Comparison of ENCODE assay signal across 11 cellular contexts in genomic region chr6:137869781-137870180, GRCh38. TPM values are rescaled to one million over a fixed set of nuclear protein-coding genes. Genes with fewer than 3 reads are reported as not detected.
DNase-seq lines count a peak whose midpoint lies in the region; ATAC-seq and TF ChIP-seq lines count a peak whose summit lies in the region.
"Had no signal": no experiment of that assay in that cellular context is flagged by ENCODE, and none has a peak within 500 bp of the region (broad histone marks: within the 10 kb centered on the region; RNA-seq: fewer than 3 reads in every experiment).

No MANE protein-coding gene starts in this region.

- BruUV-seq in Calu3 (replicated peaks; lab: Mats Ljungman, UMichigan) (no TSS peak), PC-9 (replicated peaks; lab: Mats Ljungman, UMichigan) (no TSS peak)

- peaks cover 44% of the 10 kb centered on the region for H3K4me1 Mint-ChIP-seq in Calu3 (ENCODE audit: low read depth, unreplicated experiment)

- H3K4me3 ChIP-seq in PC-9 (peak overlapping the region; percentile 76; the same call in 1 of the 2 replicates), endocrine pancreas (ENCODE audit: control insufficient read depth, insufficient read depth, low read length) (peak overlapping the region; percentile 86), ovary (peak overlapping the region; percentile 93)

- peak overlapping the region; percentile 96 for H3K4me2 ChIP-seq in PC-9
- H3K4me2 ChIP-seq: SK-N-SH had no signal

- ATAC-seq in HG02623 (IDR thresholded peaks at IDR 0.05; ENCODE audit: unreplicated experiment) (no peak), HG03095 (IDR thresholded peaks at IDR 0.05; ENCODE audit: unreplicated experiment) (no peak)

- H3K27me3 ChIP-seq in PC-9 (ENCODE audit: insufficient read depth, low read depth), result no peaks in the 10 kb centered on the region
- no peaks in the 10 kb centered on the region for H3K27me3 ChIP-seq in endocrine pancreas (ENCODE audit: control insufficient read depth, insufficient read depth, low read length)
- no peaks in the 10 kb centered on the region for H3K27me3 ChIP-seq in ovary

- no peaks in the 10 kb centered on the region for H3K9me2 ChIP-seq in PC-9 (ENCODE audit: insufficient read depth)
- H3K9me2 ChIP-seq: SK-N-SH had no signal

- TF ChIP-seq POLR2A in ovary (IDR thresholded peaks at IDR 0.05), result no peak

- H3K9ac ChIP-seq in endocrine pancreas (ENCODE audit: control insufficient read depth, insufficient read depth, low read length), result no peak overlapping the region
- H3K9ac ChIP-seq: SK-N-SH had no signal

- TF ChIP-seq CTCF in Calu3 (IDR thresholded peaks at IDR 0.05; ENCODE audit: unreplicated experiment), result no peak
- TF ChIP-seq CTCF in PC-9 (conservative IDR thresholded peaks at IDR 0.05), result no peak; the same call in 1 of the 2 replicates
- no peak for TF ChIP-seq CTCF in ovary (IDR thresholded peaks at IDR 0.05)

- TF ChIP-seq EP300 in ovary (IDR thresholded peaks at IDR 0.05), result no peak

- CTCF ChIA-PET in Calu3 (lab: Charles Lee) (interaction anchor here (0.9 to 2.4 kb wide), 3 partner anchors 69 to 77 kb away, joined by 3 to 8 read pairs (median 6); no protein-coding TSS in a partner anchor), PC-9 (lab: Charles Lee) (no interaction called here)

- no peak overlapping the region for H2AFZ ChIP-seq in PC-9

- no peak overlapping the region for H3K27ac Mint-ChIP-seq in Calu3 (ENCODE audit: unreplicated experiment)

- peaks cover 18% of the 10 kb centered on the region for H3F3A ChIP-seq in PC-9 (ENCODE audit: insufficient read depth, low read depth)

- H3K9me3 Mint-ChIP-seq in Calu3 (ENCODE audit: low read depth, unreplicated experiment), result no peaks in the 10 kb centered on the region

- H3K27ac ChIP-seq in PC-9 (no peak overlapping the region), ovary (no peak overlapping the region)

- WGBS in ovary, 3 donors, result 77 to 91% (median 87%) methylated on average over 1 of the region's 1 CpG

- peak overlapping the region; percentile 86 for H3K4me3 Mint-ChIP-seq in Calu3 (ENCODE audit: low read depth, unreplicated experiment)

- no peaks in the 10 kb centered on the region for H3K9me3 ChIP-seq in PC-9 (ENCODE audit: insufficient read depth, low read depth)
- no peaks in the 10 kb centered on the region for H3K9me3 ChIP-seq in endocrine pancreas (ENCODE audit: control insufficient read depth, low read length)
- no peaks in the 10 kb centered on the region for H3K9me3 ChIP-seq in ovary
- H3K9me3 ChIP-seq: SK-N-SH had no signal

- no peaks in the 10 kb centered on the region for H4K20me1 ChIP-seq in PC-9 (ENCODE audit: insufficient read depth)

- POLR2A ChIA-PET in PC-9 (lab: Charles Lee; ENCODE audit: unreplicated experiment), result no interaction called here

- H3K36me3 ChIP-seq in PC-9 (ENCODE audit: low read depth) (peaks cover 10% of the 10 kb centered on the region; the same call in 1 of the 2 replicates), endocrine pancreas (ENCODE audit: control insufficient read depth, insufficient read depth, low read length) (no peaks in the 10 kb centered on the region), ovary (no peaks in the 10 kb centered on the region)

- no peak for DNase-seq in Calu3
- no peak for DNase-seq in PC-9
- no peak for DNase-seq in ovary
- DNase-seq in mesenteric fat pad (ENCODE audit: low spot score), result no peak
- no peak for DNase-seq in anterior cingulate cortex (lab: John Stamatoyannopoulos, UW)
- DNase-seq: activated effector memory CD4-positive, alpha-beta T cell treated with Interleukin-2 at 50 U/mL for 16 hours; NCI-H1436; SK-N-SH had no signal

- intact Hi-C loops in Calu3 (cut with micrococcal nuclease; ENCODE audit: unreplicated experiment) (loop anchor here (2.0 to 5.0 kb wide), 5 partner anchors 38 to 162 kb away; no protein-coding TSS in a partner anchor), PC-9 (cut with micrococcal nuclease; ENCODE audit: unreplicated experiment) (loop anchor here (1.0 to 5.0 kb wide), 3 partner anchors 105 to 240 kb away; no protein-coding TSS in a partner anchor), ovary (cut with DNase I) (loop anchor here (5.0 to 10.0 kb wide), 6 partner anchors 47 to 162 kb away; no protein-coding TSS in a partner anchor)

- no peaks in the 10 kb centered on the region for H3K27me3 Mint-ChIP-seq in Calu3 (ENCODE audit: unreplicated experiment)

- peaks cover 58% of the 10 kb centered on the region for H3K79me2 ChIP-seq in PC-9 (ENCODE audit: low read depth)

- H3K4me1 ChIP-seq in PC-9 (replicated peaks; ENCODE audit: insufficient read depth) (peaks cover 81% of the 10 kb centered on the region), endocrine pancreas (ENCODE audit: control insufficient read depth, insufficient read depth, low read length) (no peaks in the 10 kb centered on the region), ovary (ENCODE audit: insufficient read depth) (peaks cover 11% of the 10 kb centered on the region)

- peaks cover 36% of the 10 kb centered on the region for H3K36me3 Mint-ChIP-seq in Calu3 (ENCODE audit: insufficient read depth, unreplicated experiment)

RNA-seq across cellular contexts. Expression of gene TNFAIP3, which starts 2.7 kb away (rescaled TPM):
- total RNA-seq in Calu3 (2022), result 19.4 and 22.6 TPM in 2 replicates
- total RNA-seq in PC-9 (2021), result 7.2 and 7.8 TPM in 2 replicates
- total RNA-seq in ovary, result 100 to 1,000 TPM in 3 of 7 donors, 10 to 100 TPM in 4; 57.3 to 206 (median 99.5) TPM
- 10 to 100 TPM; 35.4 to 58.0 TPM for polyA plus RNA-seq in ovary
- 187 TPM for total RNA-seq in mesenteric fat pad
